Comparison of ENCODE assay signal across 8 cellular contexts in genomic region chr6:152984387-152984872, GRCh38. TPM values are rescaled to one million over a fixed set of nuclear protein-coding genes. Genes with fewer than 3 reads are reported as not detected.
DNase-seq lines count a peak whose midpoint lies in the region; ATAC-seq and TF ChIP-seq lines count a peak whose summit lies in the region.

No MANE protein-coding gene starts in this region.

- no peaks in the 10 kb centered on the region for H3K9me3 Mint-ChIP-seq in Calu3 (ENCODE audit: low read depth, unreplicated experiment)

- H3K27me3 Mint-ChIP-seq in Calu3 (ENCODE audit: unreplicated experiment), result no peaks in the 10 kb centered on the region

- H3K27me3 ChIP-seq in WERI-Rb-1 (ENCODE audit: insufficient read depth, low read depth, severe bottlenecking) (no peaks in the 10 kb centered on the region), iPS-18a (ENCODE audit: control insufficient read depth, insufficient read depth, low read length) (no peaks in the 10 kb centered on the region), thymus (ENCODE audit: control insufficient read depth, insufficient read depth) (no peaks in the 10 kb centered on the region), body of pancreas (no peaks in the 10 kb centered on the region)

- H3K4me1 ChIP-seq in iPS-18a (ENCODE audit: control insufficient read depth, low read depth, low read length) (peaks cover 12% of the 10 kb centered on the region), thymus (ENCODE audit: control insufficient read depth, insufficient read depth, low read length) (peaks cover 16% of the 10 kb centered on the region), body of pancreas (peaks cover 19% of the 10 kb centered on the region)

- no TSS peak for BruUV-seq in Calu3 (replicated peaks; lab: Mats Ljungman, UMichigan)

- H3K4me3 ChIP-seq in WERI-Rb-1 (ENCODE audit: low read depth, low read length) (peak overlapping the region; percentile 81), iPS-18a (ENCODE audit: low read length) (peak overlapping the region; percentile 89), thymus (ENCODE audit: low read length) (peak overlapping the region; percentile 87), body of pancreas (peak overlapping the region in 1 of 2 donors; percentile 84)

- DNase-seq in Calu3, result no peak
- DNase-seq in WERI-Rb-1, result no peak
- no peak for DNase-seq in body of pancreas
- DNase-seq in epidermal melanocyte (ENCODE audit: insufficient read length, low spot score), result no peak

- TF ChIP-seq POLR2A in GM19099 (IDR thresholded peaks at IDR 0.05; ENCODE audit: extremely low read depth, insufficient read length, low read depth) (peak; percentile 53), body of pancreas (IDR thresholded peaks at IDR 0.05) (no peak)

- WGBS in thymus, result 6% methylated on average over 8 of the region's 8 CpGs
- WGBS in body of pancreas, 2 donors, result 5 to 13% methylated on average over 8 of the region's 8 CpGs

- peak overlapping the region; percentile 90 for H3K9ac ChIP-seq in iPS-18a (ENCODE audit: low read length)

- intact Hi-C loops in Calu3 (cut with micrococcal nuclease; ENCODE audit: unreplicated experiment), result no loop called here
- intact Hi-C loops in body of pancreas (cut with DNase I), result no loop called here

- peaks cover 25% of the 10 kb centered on the region for H3K4me1 Mint-ChIP-seq in Calu3 (ENCODE audit: low read depth, unreplicated experiment)

- peaks cover 48% of the 10 kb centered on the region for H3K36me3 ChIP-seq in WERI-Rb-1
- no peaks in the 10 kb centered on the region for H3K36me3 ChIP-seq in iPS-18a (ENCODE audit: control insufficient read depth, low read depth, low read length)
- peaks cover 3% of the 10 kb centered on the region for H3K36me3 ChIP-seq in thymus (ENCODE audit: control insufficient read depth, insufficient read depth)
- no peaks in the 10 kb centered on the region for H3K36me3 ChIP-seq in body of pancreas (replicated peaks in 1 of 2; ENCODE audit: insufficient read depth in 1 of 2, low read depth in 2 of 2)

- CTCF ChIA-PET in Calu3 (lab: Charles Lee), result no interaction called here

- peak overlapping the region; percentile 34 for H3K27ac Mint-ChIP-seq in Calu3 (ENCODE audit: unreplicated experiment)

- H3K27ac ChIP-seq in WERI-Rb-1 (peak overlapping the region; percentile 97), iPS-18a (ENCODE audit: low read length) (no peak overlapping the region), thymus (ENCODE audit: low read depth) (peak overlapping the region; percentile 64), body of pancreas (peak overlapping the region in 2 of 4 donors; percentile 90 to 91)

- H3K4me3 Mint-ChIP-seq in Calu3 (ENCODE audit: low read depth, unreplicated experiment), result peak overlapping the region; percentile 91

- peaks cover 48% of the 10 kb centered on the region for H3K36me3 Mint-ChIP-seq in Calu3 (ENCODE audit: insufficient read depth, unreplicated experiment)

- H3K9me3 ChIP-seq in WERI-Rb-1 (ENCODE audit: severe bottlenecking) (no peaks in the 10 kb centered on the region), iPS-18a (ENCODE audit: control insufficient read depth, low read depth, low read length) (no peaks in the 10 kb centered on the region), thymus (ENCODE audit: control insufficient read depth) (no peaks in the 10 kb centered on the region), body of pancreas (no peaks in the 10 kb centered on the region)

- no peak for TF ChIP-seq CTCF in Calu3 (IDR thresholded peaks at IDR 0.05; ENCODE audit: unreplicated experiment)
- TF ChIP-seq CTCF in WERI-Rb-1 (IDR thresholded peaks at IDR 0.05; ENCODE audit: low read depth, low read length), result no peak
- no peak for TF ChIP-seq CTCF in body of pancreas (IDR thresholded peaks at IDR 0.05)

- peak; percentile 33 for ATAC-seq in HG03342 (IDR thresholded peaks at IDR 0.05; ENCODE audit: unreplicated experiment)
- no peak for ATAC-seq in body of pancreas

RNA-seq across cellular contexts. Expression of gene FBXO5, which starts 1.6 kb away (rescaled TPM):
- 17.6 and 21.1 TPM in 2 replicates for total RNA-seq in Calu3 (2022)
- 6.4 TPM for polyA plus RNA-seq in thymus
- total RNA-seq in body of pancreas, result 1 to 10 TPM in 1 of 2 donors, not detected in 1; 2.3 TPM

RNA-seq across cellular contexts. Expression of gene MTRF1L, which starts 18.1 kb away (rescaled TPM):
- 15.9 and 16.2 TPM in 2 replicates for total RNA-seq in Calu3 (2022)
- 10.0 TPM for polyA plus RNA-seq in thymus
- total RNA-seq in body of pancreas, result 10 to 100 TPM in 1 of 2 donors, 1 to 10 TPM in 1; 8.6 to 22.7 TPM
